11 cellular contexts compared by ENCODE assay signal in the genomic region with DNA sequence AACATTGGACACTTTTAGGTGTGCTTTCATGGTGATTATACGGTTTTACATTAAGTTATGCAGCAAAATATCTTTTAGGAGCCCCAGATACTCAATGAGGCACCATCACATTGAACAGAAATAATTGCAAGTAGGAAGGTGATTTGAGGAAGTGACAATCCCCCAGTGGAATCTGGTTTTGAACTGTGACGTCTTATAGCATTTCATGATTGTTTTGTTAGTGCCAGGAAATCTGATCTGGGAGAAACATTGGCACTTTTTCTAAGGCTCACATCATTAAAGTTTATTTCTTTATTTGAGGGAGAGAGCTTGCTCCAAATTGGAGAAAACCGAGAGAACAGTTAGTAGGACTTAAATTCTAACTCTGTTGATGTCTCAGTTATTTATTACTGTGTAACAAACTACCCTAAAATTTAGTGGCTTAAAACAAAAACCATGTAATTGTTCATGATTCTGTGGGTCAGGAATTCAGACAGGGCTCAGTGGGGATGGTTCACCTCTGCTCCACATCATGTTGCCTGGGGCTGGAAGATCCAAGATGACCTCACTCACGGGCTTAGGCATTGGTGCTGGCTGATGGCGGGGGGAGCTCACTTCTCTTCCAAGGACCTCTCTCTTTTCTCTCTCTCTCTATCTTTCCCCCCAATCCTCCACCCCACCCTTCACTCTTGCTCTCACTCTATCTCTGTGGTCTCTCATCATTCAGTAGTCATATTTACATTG.
DNase-seq lines count a peak whose midpoint lies in the region; ATAC-seq, FAIRE-seq and TF ChIP-seq lines count a peak whose summit lies in the region.
"Had no signal": no experiment of that assay in that cellular context is flagged by ENCODE, and none has a peak within 500 bp of the region (broad histone marks: within the 10 kb centered on the region; RNA-seq: fewer than 3 reads in every experiment).

No MANE protein-coding gene starts in this region.

- H3K27me3 ChIP-seq in astrocyte (ENCODE audit: insufficient read depth, low read length), result no peaks in the 10 kb centered on the region
- no peaks in the 10 kb centered on the region for H3K27me3 ChIP-seq in right cardiac atrium (ENCODE audit: control insufficient read depth, insufficient read depth)
- H3K27me3 ChIP-seq in spleen (replicated peaks in 1 of 7), result no peaks in the 10 kb centered on the region

- CTCF ChIA-PET in activated CD4-positive, alpha-beta T cell treated with anti-CD3 and anti-CD28 coated beads, Interleukin-2, amount 10 ng/mL, durations not matched to agents 7 days and 5 days (lab: Charles Lee), result interaction anchor here (0.9 kb wide), 1 partner anchor 13 kb away, joined by 3 read pairs; no protein-coding TSS in a partner anchor

- DNase-seq in HCEC 1CT (peak; percentile 83), astrocyte (ENCODE audit: low read depth) (peak; percentile 81), right cardiac atrium (no peak), spleen (no peak), OCI-M2 (lab: John Stamatoyannopoulos, UW; ENCODE audit: unreplicated experiment) (no peak), NCI-H1436 treated with DMSO at 0.1 percent for 48 hours (lab: John Stamatoyannopoulos, UW) (no peak)
- no peak for DNase-seq in stimulated activated CD4-positive, alpha-beta T cell treated with anti-CD3 and anti-CD28 coated beads, Interleukin-12 subunit alpha, Interleukin-12 subunit beta, amount 100 ng/mL, for 4 hours
- no peak for DNase-seq in activated CD4-positive, alpha-beta T cell treated with anti-CD3 and anti-CD28 coated beads, Interleukin-2, amount 10 ng/mL, durations not matched to agents 7 days and 5 days
- DNase-seq: activated gamma-delta T cell treated with Interleukin-2 at 50 U/mL for 16 hours; NCI-H1105 treated with DMSO at 0.1 percent for 48 hours; stimulated activated CD4-positive, alpha-beta T cell treated with anti-CD3 and anti-CD28 coated beads, Interleukin-4, amount 100 ng/mL, for 1 hour had no signal

- H4K20me1 ChIP-seq in astrocyte (ENCODE audit: insufficient read depth, low read length), result no peaks in the 10 kb centered on the region

- POLR2A ChIA-PET in activated CD4-positive, alpha-beta T cell treated with anti-CD3 and anti-CD28 coated beads, Interleukin-2, amount 10 ng/mL, durations not matched to agents 7 days and 5 days (lab: Charles Lee), result no interaction called here

- H3K4me1 Mint-ChIP-seq in astrocyte (ENCODE audit: low read depth, unreplicated experiment), result peaks cover 26% of the 10 kb centered on the region
- H3K4me1 Mint-ChIP-seq in activated CD4-positive, alpha-beta T cell treated with anti-CD3 and anti-CD28 coated beads, Interleukin-2, amount 10 ng/mL, durations not matched to agents 7 days and 5 days, result peaks cover 8% of the 10 kb centered on the region

- H3K79me2 ChIP-seq in astrocyte (ENCODE audit: insufficient read depth, low read length), result no peaks in the 10 kb centered on the region

- peaks cover 8% of the 10 kb centered on the region for H3K9me3 Mint-ChIP-seq in astrocyte (ENCODE audit: unreplicated experiment)
- H3K9me3 Mint-ChIP-seq in activated CD4-positive, alpha-beta T cell treated with anti-CD3 and anti-CD28 coated beads, Interleukin-2, amount 10 ng/mL, durations not matched to agents 7 days and 5 days, result no peaks in the 10 kb centered on the region

- H3K4me3 ChIP-seq in astrocyte (ENCODE audit: insufficient read depth, low read depth, low read length), result no peak overlapping the region
- H3K4me3 ChIP-seq in right cardiac atrium (ENCODE audit: low read length), result no peak overlapping the region
- peak overlapping the region in 1 of 8 donors; percentile 26 for H3K4me3 ChIP-seq in spleen

- peaks cover 33% of the 10 kb centered on the region for H3K4me1 ChIP-seq in astrocyte (ENCODE audit: insufficient read depth, low read length)
- H3K4me1 ChIP-seq in right cardiac atrium (ENCODE audit: control insufficient read depth, insufficient read depth, low read length), result peaks cover 6% of the 10 kb centered on the region
- peaks cover 8 to 52% (median 25%) of the 10 kb centered on the region in 6 donors for H3K4me1 ChIP-seq in spleen

- 60% methylated on average over 5 of the region's 5 CpGs for WGBS in right cardiac atrium
- WGBS in spleen, 5 donors, result 50 to 58% (median 53%) methylated on average over 5 of the region's 5 CpGs

- H3K9me3 ChIP-seq in astrocyte (ENCODE audit: insufficient read depth, low read depth, low read length), result no peaks in the 10 kb centered on the region
- H3K9me3 ChIP-seq in right cardiac atrium (ENCODE audit: control insufficient read depth, low read length), result no peaks in the 10 kb centered on the region
- H3K9me3 ChIP-seq in spleen, result no peaks in the 10 kb centered on the region

- no peak overlapping the region for H3K4me3 Mint-ChIP-seq in astrocyte (ENCODE audit: unreplicated experiment)
- H3K4me3 Mint-ChIP-seq in activated CD4-positive, alpha-beta T cell treated with anti-CD3 and anti-CD28 coated beads, Interleukin-2, amount 10 ng/mL, durations not matched to agents 7 days and 5 days, result no peak overlapping the region

- peak in 1 of 2 donors; percentile 49 for ATAC-seq in right cardiac atrium

- no peak overlapping the region for H2AFZ ChIP-seq in astrocyte (ENCODE audit: low read depth, low read length)

- H3K36me3 ChIP-seq in astrocyte (ENCODE audit: insufficient read depth, low read length) (no peaks in the 10 kb centered on the region), spleen (no peaks in the 10 kb centered on the region)

- intact Hi-C loops in right cardiac atrium (cut with DNase I) (no loop called here), spleen (cut with DNase I; ENCODE audit: low total_unique reads) (no loop called here)

- peak overlapping the region; percentile 86 for H3K27ac Mint-ChIP-seq in astrocyte (ENCODE audit: unreplicated experiment)
- no peak overlapping the region for H3K27ac Mint-ChIP-seq in activated CD4-positive, alpha-beta T cell treated with anti-CD3 and anti-CD28 coated beads, Interleukin-2, amount 10 ng/mL, durations not matched to agents 7 days and 5 days

- no peak for TF ChIP-seq POLR2A in spleen (IDR thresholded peaks at IDR 0.05)

- TF ChIP-seq CTCF in astrocyte (IDR thresholded peaks at IDR 0.05; ENCODE audit: insufficient read depth, low read depth, low read length) (no peak), spleen (IDR thresholded peaks at IDR 0.05 in 8 of 11, conservative IDR thresholded peaks at IDR 0.05 in 3 of 11) (no peak)

- no peaks in the 10 kb centered on the region for H3K27me3 Mint-ChIP-seq in astrocyte (ENCODE audit: low read depth, unreplicated experiment)
- peaks cover 54% of the 10 kb centered on the region for H3K27me3 Mint-ChIP-seq in activated CD4-positive, alpha-beta T cell treated with anti-CD3 and anti-CD28 coated beads, Interleukin-2, amount 10 ng/mL, durations not matched to agents 7 days and 5 days

- peak overlapping the region; percentile 66 for H3K4me2 ChIP-seq in astrocyte (ENCODE audit: low read length)

- peak overlapping the region; percentile 72 for H3K9ac ChIP-seq in astrocyte (ENCODE audit: low read length)

- H3K27ac ChIP-seq in astrocyte (ENCODE audit: low read depth, low read length), result peak overlapping the region; percentile 92
- peak overlapping the region; percentile 77 for H3K27ac ChIP-seq in right cardiac atrium (ENCODE audit: low read length)
- peak overlapping the region in 7 of 8 donors; percentile 57 to 85 (median 69) for H3K27ac ChIP-seq in spleen

- no peaks in the 10 kb centered on the region for H3K36me3 Mint-ChIP-seq in astrocyte (ENCODE audit: low read depth, unreplicated experiment)
- peaks cover 3% of the 10 kb centered on the region for H3K36me3 Mint-ChIP-seq in activated CD4-positive, alpha-beta T cell treated with anti-CD3 and anti-CD28 coated beads, Interleukin-2, amount 10 ng/mL, durations not matched to agents 7 days and 5 days (ENCODE audit: low read depth)

- peak; percentile 59 for FAIRE-seq in astrocyte (lab: Jason Lieb, UNC)

Comparison
In these comparisons a context has a peak if more than half of its experiments do, and no peak if none do; other contexts are left out.
1. DNase-seq: peak in HCEC 1CT (single experiment) and astrocyte (single experiment); none in right cardiac atrium (0 of 3), spleen (single experiment), stimulated activated CD4-positive, alpha-beta T cell treated with anti-CD3 and anti-CD28 coated beads, Interleukin-12 subunit alpha, Interleukin-12 subunit beta, amount 100 ng/mL, for 4 hours (single experiment), OCI-M2 (single experiment), activated CD4-positive, alpha-beta T cell treated with anti-CD3 and anti-CD28 coated beads, Interleukin-2, amount 10 ng/mL, durations not matched to agents 7 days and 5 days (single experiment) and NCI-H1436 treated with DMSO at 0.1 percent for 48 hours (single experiment).
2. Peak in every context shown above with its lines, with median percentiles within 50 percentile points of each other: H3K27ac ChIP-seq.